ENCODE assay signal across 16 cellular contexts in genomic region chr1:118100686-118101300, GRCh38.
A peak's percentile ranks its signal among the peaks of the same experiment; 100 is the strongest.
DNase-seq lines count a peak whose midpoint lies in the region; ATAC-seq and TF ChIP-seq lines count a peak whose summit lies in the region.
"Had no signal": no experiment of that assay in that cellular context is flagged by ENCODE, and none has a peak within 500 bp of the region (broad histone marks: within the 10 kb centered on the region; RNA-seq: fewer than 3 reads in every experiment).

No MANE protein-coding gene starts in this region.

- no peaks in the 10 kb centered on the region for H3K27me3 ChIP-seq in SJSA1 (replicated peaks)
- no peaks in the 10 kb centered on the region for H3K27me3 ChIP-seq in osteoblast (ENCODE audit: insufficient read depth, low read length)
- H3K27me3 ChIP-seq in dorsolateral prefrontal cortex, result peaks cover 0 to 7% (median 0%) of the 10 kb centered on the region in 45 donors
- H3K27me3 ChIP-seq: BLaER1 treated with 17β-estradiol and CSF1 and Interleukin-3, amounts not matched to agents 10 nM and 100 nM; tibial artery had no signal

- H3K79me2 ChIP-seq in osteoblast (ENCODE audit: insufficient read depth, low read length), result no peaks in the 10 kb centered on the region

- H3K4me1 ChIP-seq in SJSA1 (replicated peaks) (peaks cover 44% of the 10 kb centered on the region), osteoblast (ENCODE audit: insufficient read depth, low read length) (peaks cover 35% of the 10 kb centered on the region)
- H3K4me1 ChIP-seq: BLaER1 treated with 17β-estradiol and CSF1 and Interleukin-3, amounts not matched to agents 10 nM and 100 nM; tibial artery had no signal

- H3K4me3 ChIP-seq in SJSA1 (no peak overlapping the region), osteoblast (ENCODE audit: insufficient read depth, low read length) (no peak overlapping the region), dorsolateral prefrontal cortex (no peak overlapping the region)
- H3K4me3 ChIP-seq: BLaER1 treated with 17β-estradiol and CSF1 and Interleukin-3, amounts not matched to agents 10 nM and 100 nM; tibial artery had no signal

- no peaks in the 10 kb centered on the region for H3K36me3 ChIP-seq in SJSA1
- H3K36me3 ChIP-seq in osteoblast (ENCODE audit: insufficient read depth, low read length), result no peaks in the 10 kb centered on the region
- H3K36me3 ChIP-seq: BLaER1 treated with 17β-estradiol and CSF1 and Interleukin-3, amounts not matched to agents 10 nM and 100 nM; tibial artery had no signal

- H4K20me1 ChIP-seq in osteoblast (ENCODE audit: insufficient read depth, low read length), result no peaks in the 10 kb centered on the region
- H4K20me1 ChIP-seq: BLaER1 treated with 17β-estradiol and CSF1 and Interleukin-3, amounts not matched to agents 10 nM and 100 nM had no signal

- no peak overlapping the region for H2AFZ ChIP-seq in osteoblast (ENCODE audit: low read length)

- intact Hi-C loops in dorsolateral prefrontal cortex (cut with DNase I), result no loop called here

- peak overlapping the region; percentile 76 for H3K4me2 ChIP-seq in osteoblast (ENCODE audit: insufficient read depth, low read length)
- H3K4me2 ChIP-seq: BLaER1 treated with 17β-estradiol and CSF1 and Interleukin-3, amounts not matched to agents 10 nM and 100 nM had no signal

- TF ChIP-seq CTCF in osteoblast (IDR thresholded peaks at IDR 0.05; ENCODE audit: extremely low read depth, low read depth, low read length), result no peak
- no peak for TF ChIP-seq CTCF in dorsolateral prefrontal cortex (IDR thresholded peaks at IDR 0.05 in 54 of 56, conservative IDR thresholded peaks at IDR 0.05 in 2 of 56; ENCODE audit: low read depth in 1 of 56, partially characterized antibody in 56 of 56)

- no peak for ATAC-seq in HG02938 (IDR thresholded peaks at IDR 0.05; ENCODE audit: unreplicated experiment)

- DNase-seq in DMS53 treated with DMSO at 0.1 percent for 48 hours (lab: John Stamatoyannopoulos, UW; ENCODE audit: unreplicated experiment) (peak; percentile 71), NCI-H2029 treated with DMSO at 0.1 percent for 48 hours (lab: John Stamatoyannopoulos, UW) (peak; percentile 84), SJSA1 (ENCODE audit: low read depth in 1 of 2, low spot score in 2 of 2) (no peak), osteoblast (ENCODE audit: insufficient read length, low spot score, missing footprints) (peak; percentile 90), NCI-H82 treated with DMSO at 0.1 percent for 48 hours (lab: John Stamatoyannopoulos, UW; ENCODE audit: unreplicated experiment) (no peak), dorsolateral prefrontal cortex (no peak), NCI-H128 (lab: John Stamatoyannopoulos, UW; ENCODE audit: unreplicated experiment) (no peak)
- DNase-seq: activated CD4-positive, alpha-beta T cell treated with anti-CD3 and anti-CD28 coated beads, Interleukin-2, amount 50 U/mL, for 1 hour; activated T-cell treated with anti-CD3 and anti-CD28 coated beads, Interleukin-2, amount 50 U/mL, for 48 hours; GF-D8; glutamatergic neuron; kidney; NCI-H524 had no signal

- H3K27ac ChIP-seq in SJSA1, result peak overlapping the region; percentile 75
- H3K27ac ChIP-seq in osteoblast (ENCODE audit: low read depth, low read length), result peak overlapping the region; percentile 87
- H3K27ac ChIP-seq in dorsolateral prefrontal cortex, result no peak overlapping the region
- H3K27ac ChIP-seq: BLaER1 treated with 17β-estradiol and CSF1 and Interleukin-3, amounts not matched to agents 10 nM and 100 nM; tibial artery had no signal

- no peaks in the 10 kb centered on the region for H3K9me3 ChIP-seq in SJSA1 (replicated peaks)
- no peaks in the 10 kb centered on the region for H3K9me3 ChIP-seq in osteoblast (ENCODE audit: low read depth, low read length)
- H3K9me3 ChIP-seq: BLaER1 treated with 17β-estradiol and CSF1 and Interleukin-3, amounts not matched to agents 10 nM and 100 nM; tibial artery had no signal

Comparison
In these comparisons a context has a peak if more than half of its experiments do, and no peak if none do; other contexts are left out.
1. DNase-seq: peak in DMS53 treated with DMSO at 0.1 percent for 48 hours (single experiment), NCI-H2029 treated with DMSO at 0.1 percent for 48 hours (single experiment) and osteoblast (single experiment); none in SJSA1 (0 of 2), NCI-H82 treated with DMSO at 0.1 percent for 48 hours (single experiment), dorsolateral prefrontal cortex (0 of 10) and NCI-H128 (single experiment).
2. H3K27ac ChIP-seq: peak in SJSA1 (single experiment) and osteoblast (single experiment); none in dorsolateral prefrontal cortex (0 of 59).